1 cellular context compared by ENCODE assay signal in genomic region chr9:83987402-83987791, GRCh38.
TF ChIP-seq lines count a peak whose summit lies in the region.

No MANE protein-coding gene starts in this region.

TF ChIP-seq in HepG2, 621 proteins besides CTCF, POLR2A, EP300 and RAD21:
- TF ChIP-seq TCF12 (IDR thresholded peaks at IDR 0.05) = no peak
- TF ChIP-seq TCF12 (CRISPR knock-in tag; IDR thresholded peaks at IDR 0.05) = peak; percentile 45; the same call in 1 of the 2 replicates
- TF ChIP-seq KMT2B (CRISPR knock-in tag; IDR thresholded peaks at IDR 0.05) = no peak
- no peak for TF ChIP-seq DMTF1 (CRISPR knock-in tag; IDR thresholded peaks at IDR 0.05)
- TF ChIP-seq MYNN (CRISPR knock-in tag; IDR thresholded peaks at IDR 0.05; ENCODE audit: low read depth) = no peak
- TF ChIP-seq CBFB (CRISPR knock-in tag; IDR thresholded peaks at IDR 0.05) = no peak
- TF ChIP-seq ARID5B (CRISPR knock-in tag; IDR thresholded peaks at IDR 0.05) = no peak
- no peak for TF ChIP-seq RARA (CRISPR knock-in tag; IDR thresholded peaks at IDR 0.05)
- no peak for TF ChIP-seq ZNF557 (CRISPR knock-in tag; IDR thresholded peaks at IDR 0.05)
- 0 out of 2 replicates have a peak, but pooled peaks have one; percentile 1 for TF ChIP-seq ZMYM2 (CRISPR knock-in tag; IDR thresholded peaks at IDR 0.05)
- 0 out of 2 replicates have a peak, but pooled peaks have one; percentile 1 for TF ChIP-seq KLF6 (CRISPR knock-in tag; IDR thresholded peaks at IDR 0.05)
- no peak for TF ChIP-seq SNAI1 (CRISPR knock-in tag; IDR thresholded peaks at IDR 0.05; ENCODE audit: borderline replicate concordance)
- no peak for TF ChIP-seq ARNTL (CRISPR knock-in tag; IDR thresholded peaks at IDR 0.05)
- TF ChIP-seq TAF1 (CRISPR knock-in tag; IDR thresholded peaks at IDR 0.05) = no peak
- no peak for TF ChIP-seq IRF9 (CRISPR knock-in tag; IDR thresholded peaks at IDR 0.05; ENCODE audit: borderline replicate concordance)
- TF ChIP-seq THAP7 (CRISPR knock-in tag; IDR thresholded peaks at IDR 0.05) = no peak
- no peak for TF ChIP-seq RBM22 (optimal IDR thresholded peaks at IDR 0.05; ENCODE audit: low read length)
